ENCODE assay signal across 1 cellular context in the genomic region with DNA sequence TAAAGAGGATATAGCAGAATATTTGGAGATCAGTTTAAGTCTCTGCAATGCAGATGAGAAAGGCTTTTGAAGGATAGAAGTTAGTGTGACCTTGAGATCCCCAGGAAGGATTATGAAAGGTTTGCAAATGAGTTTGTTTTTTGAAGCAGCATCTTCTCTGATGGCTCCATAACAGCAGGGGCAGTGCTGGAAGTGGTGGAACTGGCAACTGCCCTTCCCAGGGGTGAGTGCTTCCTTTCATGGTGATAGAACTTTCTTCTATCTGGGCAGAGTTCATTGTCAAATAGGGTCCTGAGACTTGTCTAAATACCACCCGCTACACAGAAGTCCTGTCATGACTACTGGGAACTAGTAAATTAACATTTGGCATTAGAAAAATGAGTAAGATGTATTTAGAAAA.
A peak's percentile ranks its signal among the peaks of the same experiment; 100 is the strongest.
TF ChIP-seq lines count a peak whose summit lies in the region.

No MANE protein-coding gene starts in this region.

TF ChIP-seq in GM23338, 12 proteins besides CTCF, POLR2A, EP300 and RAD21 (continued from another document):
- TF ChIP-seq, protein P1, sequence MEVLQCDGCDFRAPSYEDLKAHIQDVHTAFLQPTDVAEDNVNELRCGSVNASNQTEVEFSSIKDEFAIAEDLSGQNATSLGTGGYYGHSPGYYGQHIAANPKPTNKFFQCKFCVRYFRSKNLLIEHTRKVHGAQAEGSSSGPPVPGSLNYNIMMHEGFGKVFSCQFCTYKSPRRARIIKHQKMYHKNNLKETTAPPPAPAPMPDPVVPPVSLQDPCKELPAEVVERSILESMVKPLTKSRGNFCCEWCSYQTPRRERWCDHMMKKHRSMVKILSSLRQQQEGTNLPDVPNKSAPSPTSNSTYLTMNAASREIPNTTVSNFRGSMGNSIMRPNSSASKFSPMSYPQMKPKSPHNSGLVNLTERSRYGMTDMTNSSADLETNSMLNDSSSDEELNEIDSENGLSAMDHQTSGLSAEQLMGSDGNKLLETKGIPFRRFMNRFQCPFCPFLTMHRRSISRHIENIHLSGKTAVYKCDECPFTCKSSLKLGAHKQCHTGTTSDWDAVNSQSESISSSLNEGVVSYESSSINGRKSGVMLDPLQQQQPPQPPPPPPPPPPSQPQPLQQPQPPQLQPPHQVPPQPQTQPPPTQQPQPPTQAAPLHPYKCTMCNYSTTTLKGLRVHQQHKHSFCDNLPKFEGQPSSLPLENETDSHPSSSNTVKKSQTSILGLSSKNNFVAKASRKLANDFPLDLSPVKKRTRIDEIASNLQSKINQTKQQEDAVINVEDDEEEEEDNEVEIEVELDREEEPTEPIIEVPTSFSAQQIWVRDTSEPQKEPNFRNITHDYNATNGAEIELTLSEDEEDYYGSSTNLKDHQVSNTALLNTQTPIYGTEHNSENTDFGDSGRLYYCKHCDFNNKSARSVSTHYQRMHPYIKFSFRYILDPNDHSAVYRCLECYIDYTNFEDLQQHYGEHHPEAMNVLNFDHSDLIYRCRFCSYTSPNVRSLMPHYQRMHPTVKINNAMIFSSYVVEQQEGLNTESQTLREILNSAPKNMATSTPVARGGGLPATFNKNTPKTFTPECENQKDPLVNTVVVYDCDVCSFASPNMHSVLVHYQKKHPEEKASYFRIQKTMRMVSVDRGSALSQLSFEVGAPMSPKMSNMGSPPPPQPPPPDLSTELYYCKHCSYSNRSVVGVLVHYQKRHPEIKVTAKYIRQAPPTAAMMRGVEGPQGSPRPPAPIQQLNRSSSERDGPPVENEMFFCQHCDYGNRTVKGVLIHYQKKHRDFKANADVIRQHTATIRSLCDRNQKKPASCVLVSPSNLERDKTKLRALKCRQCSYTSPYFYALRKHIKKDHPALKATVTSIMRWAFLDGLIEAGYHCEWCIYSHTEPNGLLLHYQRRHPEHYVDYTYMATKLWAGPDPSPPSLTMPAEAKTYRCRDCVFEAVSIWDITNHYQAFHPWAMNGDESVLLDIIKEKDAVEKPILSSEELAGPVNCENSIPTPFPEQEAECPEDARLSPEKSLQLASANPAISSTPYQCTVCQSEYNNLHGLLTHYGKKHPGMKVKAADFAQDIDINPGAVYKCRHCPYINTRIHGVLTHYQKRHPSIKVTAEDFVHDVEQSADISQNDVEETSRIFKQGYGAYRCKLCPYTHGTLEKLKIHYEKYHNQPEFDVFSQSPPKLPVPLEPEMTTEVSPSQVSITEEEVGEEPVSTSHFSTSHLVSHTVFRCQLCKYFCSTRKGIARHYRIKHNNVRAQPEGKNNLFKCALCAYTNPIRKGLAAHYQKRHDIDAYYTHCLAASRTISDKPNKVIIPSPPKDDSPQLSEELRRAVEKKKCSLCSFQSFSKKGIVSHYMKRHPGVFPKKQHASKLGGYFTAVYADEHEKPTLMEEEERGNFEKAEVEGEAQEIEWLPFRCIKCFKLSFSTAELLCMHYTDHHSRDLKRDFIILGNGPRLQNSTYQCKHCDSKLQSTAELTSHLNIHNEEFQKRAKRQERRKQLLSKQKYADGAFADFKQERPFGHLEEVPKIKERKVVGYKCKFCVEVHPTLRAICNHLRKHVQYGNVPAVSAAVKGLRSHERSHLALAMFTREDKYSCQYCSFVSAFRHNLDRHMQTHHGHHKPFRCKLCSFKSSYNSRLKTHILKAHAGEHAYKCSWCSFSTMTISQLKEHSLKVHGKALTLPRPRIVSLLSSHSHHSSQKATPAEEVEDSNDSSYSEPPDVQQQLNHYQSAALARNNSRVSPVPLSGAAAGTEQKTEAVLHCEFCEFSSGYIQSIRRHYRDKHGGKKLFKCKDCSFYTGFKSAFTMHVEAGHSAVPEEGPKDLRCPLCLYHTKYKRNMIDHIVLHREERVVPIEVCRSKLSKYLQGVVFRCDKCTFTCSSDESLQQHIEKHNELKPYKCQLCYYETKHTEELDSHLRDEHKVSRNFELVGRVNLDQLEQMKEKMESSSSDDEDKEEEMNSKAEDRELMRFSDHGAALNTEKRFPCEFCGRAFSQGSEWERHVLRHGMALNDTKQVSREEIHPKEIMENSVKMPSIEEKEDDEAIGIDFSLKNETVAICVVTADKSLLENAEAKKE (CRISPR knock-in tag; IDR thresholded peaks at IDR 0.05) = 0 out of 2 replicates have a peak, but pooled peaks have one; percentile 22
